Comparison of ENCODE assay signal across 8 cellular contexts in the genomic region with DNA sequence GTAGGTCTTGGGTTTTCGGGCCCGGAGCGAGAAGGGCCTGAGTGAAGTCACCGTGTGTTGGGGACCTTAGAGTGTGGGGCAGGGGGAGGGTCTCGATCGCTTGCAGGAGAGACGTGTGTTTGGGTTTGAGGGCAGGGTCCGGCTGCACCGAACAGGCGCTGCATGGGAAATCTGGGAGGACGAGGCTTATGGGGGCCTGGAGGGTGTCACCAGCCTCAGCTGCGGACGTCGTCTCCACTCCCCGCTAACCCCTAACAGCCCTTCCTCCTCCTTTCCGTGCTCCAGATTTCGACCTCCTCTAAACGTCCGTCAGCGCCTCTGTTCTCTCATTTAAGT. TPM values are rescaled to one million over a fixed set of nuclear protein-coding genes. Genes with fewer than 3 reads are reported as not detected.
DNase-seq lines count a peak whose midpoint lies in the region; FAIRE-seq and TF ChIP-seq lines count a peak whose summit lies in the region.
"Not testable (repeated sequence)": the region's sequence is repeated elsewhere in the genome, so short reads cannot be mapped to it uniquely, and the experiment has no call there.

No MANE protein-coding gene starts in this region.

- not testable (repeated sequence) for H4K20me1 ChIP-seq in DOHH2 (ENCODE audit: control insufficient read depth, insufficient read depth, low read depth, low read length); KMS-11 (ENCODE audit: insufficient read depth); astrocyte (ENCODE audit: insufficient read depth, low read length)

- not testable (repeated sequence) for H3F3A ChIP-seq in DOHH2 (ENCODE audit: control insufficient read depth, insufficient read depth)

- not testable (repeated sequence) for TF ChIP-seq RAD21 in liver (IDR thresholded peaks at IDR 0.05)

- peak overlapping the region; percentile 61 for H3K4me2 ChIP-seq in DOHH2 (ENCODE audit: low read length)
- H3K4me2 ChIP-seq in KMS-11, result peak overlapping the region; percentile 70
- peak overlapping the region; percentile 97 for H3K4me2 ChIP-seq in astrocyte (ENCODE audit: low read length)
- H3K4me2 ChIP-seq in parathyroid adenoma (ENCODE audit: low read length), result peak overlapping the region; percentile 73

- H3K4me3 Mint-ChIP-seq in T-helper 2 cell treated with Interferon-gamma antibody and Interleukin-4, amounts not matched to agents 5 μg/mL and 100 μg/mL, for 36 hours, result peak overlapping the region; percentile 91
- H3K4me3 Mint-ChIP-seq in astrocyte (ENCODE audit: unreplicated experiment), result peak overlapping the region; percentile 93

- not testable (repeated sequence) for DNase-seq in T-helper 2 cell treated with Interferon-gamma antibody and Interleukin-4, amounts not matched to agents 5 μg/mL and 100 μg/mL, for 36 hours (ENCODE audit: low spot score); astrocyte (ENCODE audit: low read depth); esophagus squamous epithelium (lab: John Stamatoyannopoulos, UW); transverse colon

- peaks cover 30% of the 10 kb centered on the region for H3K9me3 Mint-ChIP-seq in T-helper 2 cell treated with Interferon-gamma antibody and Interleukin-4, amounts not matched to agents 5 μg/mL and 100 μg/mL, for 36 hours
- not testable (repeated sequence) for H3K9me3 Mint-ChIP-seq in astrocyte (ENCODE audit: unreplicated experiment)

- H3K36me3 Mint-ChIP-seq in T-helper 2 cell treated with Interferon-gamma antibody and Interleukin-4, amounts not matched to agents 5 μg/mL and 100 μg/mL, for 36 hours (ENCODE audit: low read depth), result peaks cover 48% of the 10 kb centered on the region
- peaks cover 21% of the 10 kb centered on the region for H3K36me3 Mint-ChIP-seq in astrocyte (ENCODE audit: low read depth, unreplicated experiment)

- H3K9me3 ChIP-seq in DOHH2 (ENCODE audit: control insufficient read depth, insufficient read depth, low read length), result peaks cover 21% of the 10 kb centered on the region
- not testable (repeated sequence) for H3K9me3 ChIP-seq in astrocyte (ENCODE audit: insufficient read depth, low read depth, low read length); liver (ENCODE audit: control insufficient read depth in 4 of 4, low read length in 3 of 4); parathyroid adenoma (ENCODE audit: control insufficient read depth, low read length); transverse colon
- peaks cover 0 to 16% (median 0%) of the 10 kb centered on the region in 3 donors for H3K9me3 ChIP-seq in esophagus squamous epithelium

- H3K27ac Mint-ChIP-seq in T-helper 2 cell treated with Interferon-gamma antibody and Interleukin-4, amounts not matched to agents 5 μg/mL and 100 μg/mL, for 36 hours, result peak overlapping the region; percentile 84
- H3K27ac Mint-ChIP-seq in astrocyte (ENCODE audit: unreplicated experiment), result peak overlapping the region; percentile 79

- in situ Hi-C loops in transverse colon (cut with MboI; ENCODE audit: low pct_ligation_motif_present in 1 of 4, low pct_unique_long_range_greater_than_20kb in 1 of 4, low sequenced_read_pairs in 3 of 4), result not testable (repeated sequence)

- TF ChIP-seq CTCF in DOHH2 (IDR thresholded peaks at IDR 0.05; ENCODE audit: low read depth, low read length, poor library complexity, severe bottlenecking); KMS-11 (conservative IDR thresholded peaks at IDR 0.05; ENCODE audit: low read depth, low read length); astrocyte (IDR thresholded peaks at IDR 0.05; ENCODE audit: insufficient read depth, low read depth, low read length); esophagus squamous epithelium (IDR thresholded peaks at IDR 0.05); liver (IDR thresholded peaks at IDR 0.05; ENCODE audit: low read depth, low read length, missing input control); parathyroid adenoma (IDR thresholded peaks at IDR 0.05); transverse colon (IDR thresholded peaks at IDR 0.05): not testable (repeated sequence)

- H3K79me2 ChIP-seq in DOHH2 (ENCODE audit: control insufficient read depth, low read length), result peaks cover 46% of the 10 kb centered on the region
- H3K79me2 ChIP-seq in KMS-11 (ENCODE audit: insufficient read depth, low read depth); parathyroid adenoma: not testable (repeated sequence)
- peaks cover 32% of the 10 kb centered on the region for H3K79me2 ChIP-seq in astrocyte (ENCODE audit: insufficient read depth, low read length)

- intact Hi-C loops in esophagus squamous epithelium (cut with DNase I); transverse colon (cut with DNase I; ENCODE audit: low total_unique reads): not testable (repeated sequence)

- peak overlapping the region; percentile 82 for H3K9ac ChIP-seq in KMS-11
- peak overlapping the region; percentile 92 for H3K9ac ChIP-seq in astrocyte (ENCODE audit: low read length)
- H3K9ac ChIP-seq in liver (ENCODE audit: low read depth in 1 of 2, low read length in 2 of 2), result peak overlapping the region; percentile 47 to 53
- peak overlapping the region; percentile 88 for H3K9ac ChIP-seq in parathyroid adenoma

- H3K9me2 ChIP-seq in DOHH2 (replicated peaks; ENCODE audit: control insufficient read depth, low read length), result not testable (repeated sequence)

- H3K4me3 ChIP-seq in DOHH2 (ENCODE audit: low read length) (peak overlapping the region; percentile 80), astrocyte (ENCODE audit: insufficient read depth, low read depth, low read length) (peak overlapping the region; percentile 75), esophagus squamous epithelium (peak overlapping the region; percentile 70 to 99 (median 94)), liver (ENCODE audit: low read depth in 1 of 3, low read length in 3 of 3) (peak overlapping the region; percentile 45 to 91 (median 74)), parathyroid adenoma (ENCODE audit: low read depth, low read length) (peak overlapping the region; percentile 85), transverse colon (peak overlapping the region; percentile 76 to 99 (median 95))
- H3K4me3 ChIP-seq in KMS-11 (IDR thresholded peaks at IDR 0.05; ENCODE audit: insufficient read depth, low read depth, low read length), result not testable (repeated sequence)

- H3K4me1 ChIP-seq in DOHH2 (ENCODE audit: control insufficient read depth, low read length), result peaks cover 13% of the 10 kb centered on the region
- not testable (repeated sequence) for H3K4me1 ChIP-seq in KMS-11 (ENCODE audit: low read depth, poor library complexity, severe bottlenecking); astrocyte (ENCODE audit: insufficient read depth, low read length); liver (ENCODE audit: control insufficient read depth in 4 of 4, insufficient read depth in 4 of 4, low read length in 3 of 4); parathyroid adenoma
- peaks cover 4 to 29% (median 6%) of the 10 kb centered on the region in 3 donors for H3K4me1 ChIP-seq in esophagus squamous epithelium
- peaks cover 0 to 12% (median 6%) of the 10 kb centered on the region in 4 donors for H3K4me1 ChIP-seq in transverse colon

- not testable (repeated sequence) for H3K27me3 ChIP-seq in DOHH2 (ENCODE audit: control insufficient read depth, low read length); KMS-11 (ENCODE audit: insufficient read depth, low read depth); astrocyte (ENCODE audit: insufficient read depth, low read length); esophagus squamous epithelium; liver (ENCODE audit: control insufficient read depth in 4 of 4, insufficient read depth in 4 of 4, low read length in 3 of 4); parathyroid adenoma (ENCODE audit: control insufficient read depth, insufficient read depth, low read length); transverse colon

- TF ChIP-seq POLR2A in esophagus squamous epithelium (IDR thresholded peaks at IDR 0.05); transverse colon (IDR thresholded peaks at IDR 0.05): not testable (repeated sequence)

- H3K36me3 ChIP-seq in DOHH2 (ENCODE audit: control insufficient read depth, low read length), result peaks cover 51% of the 10 kb centered on the region
- not testable (repeated sequence) for H3K36me3 ChIP-seq in KMS-11 (ENCODE audit: insufficient read depth); parathyroid adenoma (ENCODE audit: control insufficient read depth, insufficient read depth, low read length)
- peaks cover 11% of the 10 kb centered on the region for H3K36me3 ChIP-seq in astrocyte (ENCODE audit: insufficient read depth, low read length)
- peaks cover 0 to 34% (median 11%) of the 10 kb centered on the region in 3 donors for H3K36me3 ChIP-seq in esophagus squamous epithelium
- peaks cover 4 to 21% (median 11%) of the 10 kb centered on the region in 4 donors for H3K36me3 ChIP-seq in liver (ENCODE audit: control insufficient read depth in 4 of 4, insufficient read depth in 3 of 4, low read depth in 1 of 4, low read length in 3 of 4)
- peaks cover 0 to 18% (median 8%) of the 10 kb centered on the region in 4 donors for H3K36me3 ChIP-seq in transverse colon

- FAIRE-seq in astrocyte (lab: Jason Lieb, UNC), result not testable (repeated sequence)

- 1 to 4% methylated on average over 14 to 17 of the region's 20 CpGs for WGBS in esophagus squamous epithelium, 2 donors
- WGBS in liver, result under 1% methylated on average over 20 of the region's 20 CpGs
- WGBS in transverse colon (ENCODE audit: low coverage in 1 of 2), 2 donors, result 0 to 1% methylated on average over 11 to 20 of the region's 20 CpGs

- H2AFZ ChIP-seq in KMS-11 (ENCODE audit: low read depth), result peak overlapping the region; percentile 80
- peak overlapping the region; percentile 99 for H2AFZ ChIP-seq in astrocyte (ENCODE audit: low read depth, low read length)
- H2AFZ ChIP-seq in parathyroid adenoma, result peak overlapping the region; percentile 63

- not testable (repeated sequence) for H3K4me1 Mint-ChIP-seq in T-helper 2 cell treated with Interferon-gamma antibody and Interleukin-4, amounts not matched to agents 5 μg/mL and 100 μg/mL, for 36 hours (ENCODE audit: low read depth); astrocyte (ENCODE audit: low read depth, unreplicated experiment)

- TF ChIP-seq EP300 in transverse colon (IDR thresholded peaks at IDR 0.05; ENCODE audit: low read depth), result not testable (repeated sequence)

- H3K27ac ChIP-seq in DOHH2 (ENCODE audit: low read depth, low read length) (peak overlapping the region; percentile 43), KMS-11 (peak overlapping the region; percentile 27; the same call in 1 of the 2 replicates), astrocyte (ENCODE audit: low read depth, low read length) (peak overlapping the region; percentile 77), esophagus squamous epithelium (peak overlapping the region; percentile 82 to 93 (median 92)), liver (ENCODE audit: low read depth in 1 of 2, low read length in 2 of 2) (peak overlapping the region; percentile 64 to 78), parathyroid adenoma (peak overlapping the region; percentile 33), transverse colon (peak overlapping the region; percentile 87 to 94 (median 90))

- H3K27me3 Mint-ChIP-seq in T-helper 2 cell treated with Interferon-gamma antibody and Interleukin-4, amounts not matched to agents 5 μg/mL and 100 μg/mL, for 36 hours (ENCODE audit: low read depth); astrocyte (ENCODE audit: low read depth, unreplicated experiment): not testable (repeated sequence)

RNA-seq across cellular contexts. Expression of gene RBAK, which starts 0.7 kb away (rescaled TPM):
- total RNA-seq in astrocyte, result 11.9 and 12.0 TPM in 2 replicates
- 10 to 100 TPM in 2 of 4 donors, 1 to 10 TPM in 2; 7.7 to 13.0 (median 10.0) TPM for total RNA-seq in esophagus squamous epithelium
- total RNA-seq in liver, result 1 to 10 TPM; 5.3 to 7.2 TPM
- polyA plus RNA-seq in liver, result 1 to 10 TPM; 1.7 to 2.1 TPM
- 10 to 100 TPM in 1 of 4 donors, 1 to 10 TPM in 3; 3.4 to 11.6 (median 8.5) TPM for total RNA-seq in transverse colon

Comparison
In these comparisons a context has a peak if more than half of its experiments do, and no peak if none do; other contexts are left out.
1. H3K27ac ChIP-seq: peak in every context shown above with its lines; median percentile 92 in esophagus squamous epithelium; 90 in transverse colon; 77 in astrocyte; 71 in liver; 43 in DOHH2; 33 in parathyroid adenoma; 27 in KMS-11.